ENCODE assay signal across 9 cellular contexts in the genomic region with DNA sequence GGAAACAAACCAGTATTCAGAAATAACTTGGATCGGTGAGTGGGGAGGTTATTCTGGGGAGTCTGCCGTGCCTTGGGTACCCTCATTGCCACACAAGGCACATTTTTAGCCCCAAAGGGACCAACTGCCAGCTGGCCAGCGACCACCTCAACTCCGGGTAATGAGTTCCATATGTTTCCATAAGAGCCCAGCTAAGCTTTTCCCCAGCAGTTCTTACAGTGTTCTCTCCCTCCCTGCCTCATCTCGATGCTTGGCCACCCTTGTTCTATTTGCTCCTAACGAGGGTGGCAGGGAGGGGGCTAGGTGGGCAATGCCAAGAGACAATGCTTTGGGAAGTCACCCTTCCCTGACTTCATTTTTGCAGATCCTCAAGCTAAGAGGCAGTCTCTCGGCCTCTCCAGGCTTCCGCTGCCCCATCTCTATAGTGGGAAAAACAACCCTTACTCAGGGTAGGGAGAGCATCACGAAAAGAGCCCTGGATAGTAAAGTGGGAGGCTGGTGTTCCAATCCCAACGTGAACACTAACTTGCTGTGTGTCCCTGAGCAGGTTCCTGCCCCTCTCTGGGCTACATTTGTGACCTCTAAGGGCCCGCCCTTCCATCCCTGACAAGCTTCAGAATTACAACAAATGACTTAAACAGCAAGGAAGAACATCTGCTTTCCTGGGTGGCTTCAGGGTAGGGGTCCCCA. TPM values are rescaled to one million over a fixed set of nuclear protein-coding genes. Genes with fewer than 3 reads are reported as not detected.
A peak's percentile ranks its signal among the peaks of the same experiment; 100 is the strongest.
DNase-seq lines count a peak whose midpoint lies in the region; ATAC-seq and TF ChIP-seq lines count a peak whose summit lies in the region.
"Had no signal": no experiment of that assay in that cellular context is flagged by ENCODE, and none has a peak within 500 bp of the region (broad histone marks: within the 10 kb centered on the region; RNA-seq: fewer than 3 reads in every experiment).

No MANE protein-coding gene starts in this region.

- TF ChIP-seq EP300 in suprapubic skin (IDR thresholded peaks at IDR 0.05) = no peak

- H3K4me3 Mint-ChIP-seq in activated CD4-positive, alpha-beta T cell treated with anti-CD3 and anti-CD28 coated beads, Interleukin-2, amount 10 ng/mL, durations not matched to agents 24 days and 14 days = peak overlapping the region; percentile 88
- peak overlapping the region; percentile 76 for H3K4me3 Mint-ChIP-seq in activated CD4-positive, alpha-beta memory T cell treated with anti-CD3 and anti-CD28 coated beads, Interleukin-2, amount 10 ng/mL, durations not matched to agents 7 days and 5 days

- H3K27me3 ChIP-seq in left lung = peaks cover 0 to 52% of the 10 kb centered on the region in 2 donors
- no peaks in the 10 kb centered on the region for H3K27me3 ChIP-seq in suprapubic skin

- no peaks in the 10 kb centered on the region for H3K9me3 Mint-ChIP-seq in activated CD4-positive, alpha-beta T cell treated with anti-CD3 and anti-CD28 coated beads, Interleukin-2, amount 10 ng/mL, durations not matched to agents 24 days and 14 days
- no peaks in the 10 kb centered on the region for H3K9me3 Mint-ChIP-seq in activated CD4-positive, alpha-beta memory T cell treated with anti-CD3 and anti-CD28 coated beads, Interleukin-2, amount 10 ng/mL, durations not matched to agents 7 days and 5 days

- H3K4me1 ChIP-seq in left lung (peaks cover 30 to 52% of the 10 kb centered on the region in 2 donors), suprapubic skin (peaks cover 55% of the 10 kb centered on the region)

- H3K27ac ChIP-seq in left lung (peak overlapping the region; percentile 86 to 96), suprapubic skin (peak overlapping the region; percentile 91)

- intact Hi-C loops in activated CD4-positive, alpha-beta T cell treated with anti-CD3 and anti-CD28 coated beads, Interleukin-2, amount 10 ng/mL, durations not matched to agents 24 days and 14 days (cut with micrococcal nuclease) = loop anchor here (10.0 kb wide), 1 partner anchor 191 kb away; a partner anchor contains a TSS
- intact Hi-C loops in left lung (cut with DNase I) = no loop called here

- TF ChIP-seq POLR2A in suprapubic skin (IDR thresholded peaks at IDR 0.05) = no peak

- ATAC-seq in left lung (no peak), esophagus mucosa (no peak)

- H3K27me3 Mint-ChIP-seq in activated CD4-positive, alpha-beta T cell treated with anti-CD3 and anti-CD28 coated beads, Interleukin-2, amount 10 ng/mL, durations not matched to agents 24 days and 14 days = peaks cover 9% of the 10 kb centered on the region
- peaks cover 28% of the 10 kb centered on the region for H3K27me3 Mint-ChIP-seq in activated CD4-positive, alpha-beta memory T cell treated with anti-CD3 and anti-CD28 coated beads, Interleukin-2, amount 10 ng/mL, durations not matched to agents 7 days and 5 days

- POLR2A ChIA-PET in activated CD4-positive, alpha-beta memory T cell treated with anti-CD3 and anti-CD28 coated beads, Interleukin-2, amount 10 ng/mL, durations not matched to agents 7 days and 5 days (lab: Charles Lee) = interaction anchor here (0.9 to 8.5 kb wide), 11 partner anchors 8 to 209 kb away, joined by 3 to 63 read pairs (median 5); a partner anchor contains a TSS

- no peak overlapping the region for H3K4me3 ChIP-seq in left lung
- H3K4me3 ChIP-seq in suprapubic skin = no peak overlapping the region

- no peak for TF ChIP-seq CTCF in left lung (IDR thresholded peaks at IDR 0.05)
- TF ChIP-seq CTCF in suprapubic skin (IDR thresholded peaks at IDR 0.05) = no peak

- in situ Hi-C loops in G401 (cut with HindIII; ENCODE audit: low sequenced_read_pairs) = no loop called here

- peaks cover 0 to 3% of the 10 kb centered on the region in 2 donors for H3K36me3 ChIP-seq in left lung
- no peaks in the 10 kb centered on the region for H3K36me3 ChIP-seq in suprapubic skin

- peak overlapping the region; percentile 91 for H3K27ac Mint-ChIP-seq in activated CD4-positive, alpha-beta T cell treated with anti-CD3 and anti-CD28 coated beads, Interleukin-2, amount 10 ng/mL, durations not matched to agents 24 days and 14 days
- H3K27ac Mint-ChIP-seq in activated CD4-positive, alpha-beta memory T cell treated with anti-CD3 and anti-CD28 coated beads, Interleukin-2, amount 10 ng/mL, durations not matched to agents 7 days and 5 days = peak overlapping the region; percentile 78

- H3K36me3 Mint-ChIP-seq in activated CD4-positive, alpha-beta T cell treated with anti-CD3 and anti-CD28 coated beads, Interleukin-2, amount 10 ng/mL, durations not matched to agents 24 days and 14 days (ENCODE audit: low read depth) = peaks cover 9% of the 10 kb centered on the region
- H3K36me3 Mint-ChIP-seq in activated CD4-positive, alpha-beta memory T cell treated with anti-CD3 and anti-CD28 coated beads, Interleukin-2, amount 10 ng/mL, durations not matched to agents 7 days and 5 days (ENCODE audit: low read depth) = peaks cover 6% of the 10 kb centered on the region

- H3K4me1 Mint-ChIP-seq in activated CD4-positive, alpha-beta T cell treated with anti-CD3 and anti-CD28 coated beads, Interleukin-2, amount 10 ng/mL, durations not matched to agents 24 days and 14 days = peaks cover 42% of the 10 kb centered on the region
- peaks cover 43% of the 10 kb centered on the region for H3K4me1 Mint-ChIP-seq in activated CD4-positive, alpha-beta memory T cell treated with anti-CD3 and anti-CD28 coated beads, Interleukin-2, amount 10 ng/mL, durations not matched to agents 7 days and 5 days

- CTCF ChIA-PET in activated CD4-positive, alpha-beta memory T cell treated with anti-CD3 and anti-CD28 coated beads, Interleukin-2, amount 10 ng/mL, durations not matched to agents 7 days and 5 days (lab: Charles Lee) = interaction anchor here (0.6 to 18.2 kb wide), 5 partner anchors 9 to 82 kb away, joined by 3 to 545 read pairs (median 4); no protein-coding TSS in a partner anchor

- WGBS in suprapubic skin = 84% methylated on average over 11 of the region's 11 CpGs

- no peak for DNase-seq in activated CD4-positive, alpha-beta T cell treated with anti-CD3 and anti-CD28 coated beads, Interleukin-2, amount 10 ng/mL, durations not matched to agents 24 days and 14 days
- DNase-seq in activated CD4-positive, alpha-beta T cell treated with anti-CD3 and anti-CD28 coated beads, Interleukin-2, amount 50 U/mL, for 48 hours = no peak
- DNase-seq in activated CD4-positive, alpha-beta memory T cell treated with anti-CD3 and anti-CD28 coated beads, Interleukin-2, amount 10 ng/mL, durations not matched to agents 7 days and 5 days = no peak
- DNase-seq in left lung = no peak
- no peak for DNase-seq in suprapubic skin (ENCODE audit: low spot score in 2 of 2)
- DNase-seq in G401 (ENCODE audit: low spot score) = no peak
- DNase-seq in SKM-1 treated with dmso at 0.1 percent for 144 hours (lab: John Stamatoyannopoulos, UW; ENCODE audit: unreplicated experiment) = no peak
- DNase-seq: NCI-H2029 treated with DMSO at 0.1 percent for 48 hours had no signal

- H3K9me3 ChIP-seq in left lung (no peaks in the 10 kb centered on the region), suprapubic skin (no peaks in the 10 kb centered on the region)

RNA-seq across cellular contexts. Expression of a gene that starts 6.0 kb away (rescaled TPM):
- total RNA-seq in activated CD4-positive, alpha-beta T cell treated with anti-CD3 and anti-CD28 coated beads, Interleukin-2, amount 10 ng/mL, durations not matched to agents 24 days and 14 days = 21.2 and 23.5 TPM in 2 replicates
- total RNA-seq in activated CD4-positive, alpha-beta memory T cell treated with anti-CD3 and anti-CD28 coated beads, Interleukin-2, amount 10 ng/mL, durations not matched to agents 7 days and 5 days = 10 to 100 TPM; 14.7 to 14.8 TPM
- total RNA-seq in left lung (100 to 1,000 TPM; 125 to 129 TPM), suprapubic skin (100 to 1,000 TPM in 3 of 4 donors, 10 to 100 TPM in 1; 91.1 to 194 (median 149) TPM), esophagus mucosa (25.7 TPM)
- total RNA-seq in G401 (2014; rRNA removed; shearing (Covaris generic)) = 1,524 and 1,844 TPM in 2 replicates

RNA-seq across cellular contexts. Expression of a gene that starts 22.3 kb away (rescaled TPM):
- 30.4 and 33.7 TPM in 2 replicates for total RNA-seq in activated CD4-positive, alpha-beta T cell treated with anti-CD3 and anti-CD28 coated beads, Interleukin-2, amount 10 ng/mL, durations not matched to agents 24 days and 14 days
- total RNA-seq in activated CD4-positive, alpha-beta memory T cell treated with anti-CD3 and anti-CD28 coated beads, Interleukin-2, amount 10 ng/mL, durations not matched to agents 7 days and 5 days = 10 to 100 TPM; 93.4 to 98.9 TPM
- total RNA-seq in left lung (1 to 10 TPM; 3.2 to 4.3 TPM), suprapubic skin (10 to 100 TPM in 2 of 4 donors, 1 to 10 TPM in 2; 4.5 to 12.9 (median 8.4) TPM), esophagus mucosa (13.9 TPM)
- total RNA-seq in G401 (2014; rRNA removed; shearing (Covaris generic)) = 8.4 and 11.7 TPM in 2 replicates
